ENCODE assay signal across 9 cellular contexts in genomic region chr17:49230636-49231562, GRCh38. TPM values are rescaled to one million over a fixed set of nuclear protein-coding genes. Genes with fewer than 3 reads are reported as not detected.
DNase-seq lines count a peak whose midpoint lies in the region; ATAC-seq, FAIRE-seq and TF ChIP-seq lines count a peak whose summit lies in the region.
"Had no signal": no experiment of that assay in that cellular context is flagged by ENCODE, and none has a peak within 500 bp of the region (broad histone marks: within the 10 kb centered on the region; RNA-seq: fewer than 3 reads in every experiment).

Gene PHOSPHO1 (minus strand): TSS chr17:49230787. CDS start chr17:49226691, 4,096 bp downstream.

- CTCF ChIA-PET in endothelial cell of umbilical vein (lab: Charles Lee): interaction anchor here (1.1 to 13.3 kb wide), 7 partner anchors 14 to 67 kb away, joined by 4 to 212 read pairs (median 5); no protein-coding TSS in a partner anchor

- H3K27ac ChIP-seq in BLaER1: no peak within 1 kb of the TSS
- no peak within 1 kb of the TSS for H3K27ac ChIP-seq in endothelial cell of umbilical vein (ENCODE audit: insufficient read depth, low read depth, low read length)

- H3K36me3 ChIP-seq in BLaER1: no peaks in the 10 kb centered on the region
- H3K36me3 ChIP-seq in endothelial cell of umbilical vein (ENCODE audit: control insufficient read depth in 2 of 2, extremely low read depth in 1 of 2, insufficient read depth in 2 of 2, low read length in 2 of 2): no peaks in the 10 kb centered on the region

- POLR2A ChIA-PET in endothelial cell of umbilical vein (lab: Charles Lee): no interaction called here

- H3K9ac ChIP-seq in BLaER1: peak within 1 kb of the TSS; percentile 48; the same call in 1 of the 2 replicates
- no peak within 1 kb of the TSS for H3K9ac ChIP-seq in endothelial cell of umbilical vein (replicated peaks; ENCODE audit: extremely low read depth, insufficient read depth, low read length)

- dilution Hi-C loops in endothelial cell of umbilical vein (cut with MboI; ENCODE audit: extremely low pct_ligation_motif_present, low sequenced_read_pairs): no loop called here

- no peaks in the 10 kb centered on the region for H3K79me2 ChIP-seq in endothelial cell of umbilical vein (ENCODE audit: control insufficient read depth, insufficient read depth, low read length)

- ATAC-seq in GM19328 (IDR thresholded peaks at IDR 0.05; ENCODE audit: unreplicated experiment) (peak; percentile 85), HG03521 (IDR thresholded peaks at IDR 0.05; ENCODE audit: unreplicated experiment) (peak; percentile 85)

- no peak for TF ChIP-seq POLR2A in endothelial cell of umbilical vein (IDR thresholded peaks at IDR 0.05; ENCODE audit: low read depth, low read length)

- no peaks in the 10 kb centered on the region; the same call in 1 of the 2 replicates for H4K20me1 ChIP-seq in BLaER1
- H4K20me1 ChIP-seq in endothelial cell of umbilical vein (replicated peaks; ENCODE audit: control insufficient read depth, extremely low read depth, insufficient read depth, low read length): no peaks in the 10 kb centered on the region

- H3K4me2 ChIP-seq in BLaER1 (peak within 1 kb of the TSS; percentile 99), endothelial cell of umbilical vein (ENCODE audit: insufficient read depth, low read length) (peak within 1 kb of the TSS; percentile 64)

- H3K9me3 ChIP-seq in BLaER1 (no peaks in the 10 kb centered on the region), endothelial cell of umbilical vein (replicated peaks; ENCODE audit: control insufficient read depth, insufficient read depth, low read length) (no peaks in the 10 kb centered on the region), mononuclear cell (ENCODE audit: low read depth, low read length) (no peaks in the 10 kb centered on the region)

- BruUV-seq in endothelial cell of umbilical vein (replicated peaks; lab: Mats Ljungman, UMichigan): no TSS peak

- DNase-seq in NOMO-1 treated with DMSO at 0.1 percent for 48 hours (lab: John Stamatoyannopoulos, UW; ENCODE audit: unreplicated experiment) (peak; percentile 79), endothelial cell of umbilical vein (ENCODE audit: low read depth, low spot score) (peak; percentile 85)
- peak; percentile 49 for DNase-seq in activated CD8-positive, alpha-beta memory T cell treated with anti-CD3 and anti-CD28 coated beads, Interleukin-2, amount 50 U/mL, for 24 hours (ENCODE audit: extremely low read depth)
- DNase-seq in stimulated activated CD8-positive, alpha-beta memory T cell treated with anti-CD3 and anti-CD28 coated beads, Interleukin-2, amount 100 ng/mL, for 1 hour (ENCODE audit: low read depth in 2 of 2): peak; percentile 74 to 78

- TF ChIP-seq CTCF in endothelial cell of umbilical vein (IDR thresholded peaks at IDR 0.05; ENCODE audit: extremely low read depth in 1 of 2, insufficient read depth in 1 of 2, low read depth in 1 of 2, low read length in 2 of 2): no peak

- FAIRE-seq in endothelial cell of umbilical vein (lab: Jason Lieb, UNC): peak; percentile 93
- FAIRE-seq: TTC549 had no signal

- peaks cover 42% of the 10 kb centered on the region for H3K27me3 ChIP-seq in BLaER1
- peaks cover 0 to 4% of the 10 kb centered on the region in 2 experiments for H3K27me3 ChIP-seq in endothelial cell of umbilical vein (ENCODE audit: control insufficient read depth in 2 of 2, insufficient read depth in 2 of 2, low read length in 2 of 2)
- peaks cover 20% of the 10 kb centered on the region for H3K27me3 ChIP-seq in mononuclear cell (ENCODE audit: insufficient read depth, low read length)

- H2AFZ ChIP-seq in endothelial cell of umbilical vein (ENCODE audit: low read depth, low read length): peak within 1 kb of the TSS; percentile 80

- H3K4me1 ChIP-seq in BLaER1: peaks cover 32% of the 10 kb centered on the region
- peaks cover 10% of the 10 kb centered on the region for H3K4me1 ChIP-seq in endothelial cell of umbilical vein (ENCODE audit: control insufficient read depth, extremely low read depth, insufficient read depth, low read length)
- H3K4me1 ChIP-seq in mononuclear cell (ENCODE audit: insufficient read depth, low read length): peaks cover 54% of the 10 kb centered on the region

- intact Hi-C loops in endothelial cell of umbilical vein (cut with micrococcal nuclease): loop anchor here (1.0 to 2.0 kb wide), 3 partner anchors 30 to 60 kb away; no protein-coding TSS in a partner anchor

- H3K9me1 ChIP-seq in endothelial cell of umbilical vein (replicated peaks; ENCODE audit: control insufficient read depth, extremely low read depth, insufficient read depth, low read length): no peaks in the 10 kb centered on the region

- H3K4me3 ChIP-seq in BLaER1 (peak within 1 kb of the TSS; percentile 70), endothelial cell of umbilical vein (replicated peaks in 1 of 3; ENCODE audit: insufficient read depth in 1 of 3, low read depth in 1 of 3, low read length in 3 of 3) (peak within 1 kb of the TSS; percentile 42 to 60 (median 49)), mononuclear cell (ENCODE audit: low read length) (peak within 1 kb of the TSS; percentile 57)

TF ChIP-seq in endothelial cell of umbilical vein, 7 proteins besides CTCF, POLR2A, EP300 and RAD21:
- TF ChIP-seq MYC (IDR thresholded peaks at IDR 0.05; ENCODE audit: low read depth, low read length) (no peak), EZH2 (IDR thresholded peaks at IDR 0.05; ENCODE audit: borderline replicate concordance, low read depth, low read length, severe bottlenecking) (no peak), MAX (IDR thresholded peaks at IDR 0.05; ENCODE audit: insufficient read depth, insufficient read length) (no peak), JUN (IDR thresholded peaks at IDR 0.05; ENCODE audit: borderline replicate concordance, insufficient read depth, insufficient read length, low read depth) (no peak), GATA2 (IDR thresholded peaks at IDR 0.05; ENCODE audit: insufficient read depth, insufficient read length, low read depth, low read length) (no peak), POLR2AphosphoS5 (IDR thresholded peaks at IDR 0.05; ENCODE audit: insufficient read depth, low read depth, low read length) (no peak), FOS (IDR thresholded peaks at IDR 0.05; ENCODE audit: borderline replicate concordance, insufficient read depth, low read length) (no peak)
TF ChIP-seq in endothelial cell of umbilical vein: peak in this region for 0.

RNA-seq across cellular contexts. Expression of gene PHOSPHO1, which starts in this region (rescaled TPM):
- 0.18 TPM in 1 of 2 replicates, not detected in the other for total RNA-seq in endothelial cell of umbilical vein
- polyA plus RNA-seq in endothelial cell of umbilical vein: 0.19 and 0.23 TPM in 2 replicates
- 0.10 and 0.13 TPM in 2 replicates for polyA plus RNA-seq in endothelial cell of umbilical vein (2011; cell fraction: cytosol; rRNA removed)
- 0.14 TPM in 1 of 2 replicates, not detected in the other for polyA plus RNA-seq in endothelial cell of umbilical vein (2011; cell fraction: nucleus; rRNA removed)
- 0.40 TPM in 2 replicates for polyA plus RNA-seq in endothelial cell of umbilical vein (2012)
- polyA minus RNA-seq in endothelial cell of umbilical vein: not detected in 2 replicates
- polyA minus RNA-seq in endothelial cell of umbilical vein (2011; cell fraction: cytosol; rRNA and poly(A)+ RNA removed): not detected
- 0.34 TPM in 1 of 2 replicates, not detected in the other for polyA minus RNA-seq in endothelial cell of umbilical vein (2011; cell fraction: nucleus; rRNA and poly(A)+ RNA removed)
- 0.21 TPM for total RNA-seq in mononuclear cell

Comparison
In these comparisons a context has a peak if more than half of its experiments do, and no peak if none do; other contexts are left out.
1. Peak in DNase-seq, H3K4me3 ChIP-seq and H3K4me2 ChIP-seq in endothelial cell of umbilical vein; RNA of the gene not detected or under 1 TPM.